15 cellular contexts compared by ENCODE assay signal in the genomic region with DNA sequence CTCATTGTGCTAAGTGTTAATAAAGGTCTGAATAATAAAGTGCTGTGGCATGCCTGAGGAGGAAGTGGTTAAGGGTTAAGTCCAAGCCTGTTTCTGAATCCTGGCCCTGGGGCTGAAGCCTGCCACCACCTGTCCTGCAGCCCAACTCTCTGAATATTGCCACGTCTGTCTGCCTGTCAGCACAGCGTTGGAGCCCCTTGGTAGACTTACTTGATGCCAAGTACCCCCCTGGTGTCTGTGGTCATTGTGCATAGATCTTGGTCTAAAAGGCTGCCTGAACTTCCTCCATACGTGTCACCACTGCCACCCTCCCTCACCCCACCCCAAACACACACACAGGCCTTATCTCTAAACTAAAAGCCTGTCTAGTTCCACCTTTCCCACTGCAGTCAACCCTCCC. TPM values are rescaled to one million over a fixed set of nuclear protein-coding genes. Genes with fewer than 3 reads are reported as not detected.
DNase-seq lines count a peak whose midpoint lies in the region; ATAC-seq and TF ChIP-seq lines count a peak whose summit lies in the region.
"Had no signal": no experiment of that assay in that cellular context is flagged by ENCODE, and none has a peak within 500 bp of the region (broad histone marks: within the 10 kb centered on the region; RNA-seq: fewer than 3 reads in every experiment).

No MANE protein-coding gene starts in this region.

- TF ChIP-seq CTCF in dorsolateral prefrontal cortex (IDR thresholded peaks at IDR 0.05 in 54 of 56, conservative IDR thresholded peaks at IDR 0.05 in 2 of 56; ENCODE audit: low read depth in 1 of 56, partially characterized antibody in 56 of 56) (no peak), glutamatergic neuron (IDR thresholded peaks at IDR 0.05; ENCODE audit: partially characterized antibody, unreplicated experiment) (no peak)

- H3K27ac ChIP-seq in dorsolateral prefrontal cortex, result peak overlapping the region in 39 of 59 donors; percentile 28 to 89 (median 74)
- H3K27ac ChIP-seq: left lung, neutrophil, SK-N-MC had no signal

- no peaks in the 10 kb centered on the region for H3K36me3 Mint-ChIP-seq in activated CD4-positive, alpha-beta T cell treated with anti-CD3 and anti-CD28 coated beads, Interleukin-2, amount 10 ng/mL, durations not matched to agents 7 days and 5 days (ENCODE audit: low read depth)
- no peaks in the 10 kb centered on the region for H3K36me3 Mint-ChIP-seq in stimulated activated effector memory CD8-positive, alpha-beta T cell treated with anti-CD3 and anti-CD28 coated beads, Interleukin-12 subunit alpha, Interleukin-12 subunit beta, amount 100 ng/mL, for 72 hours
- H3K36me3 Mint-ChIP-seq in glutamatergic neuron (ENCODE audit: unreplicated experiment), result no peaks in the 10 kb centered on the region

- H3K4me3 Mint-ChIP-seq in activated CD4-positive, alpha-beta T cell treated with anti-CD3 and anti-CD28 coated beads, Interleukin-2, amount 10 ng/mL, durations not matched to agents 7 days and 5 days, result no peak overlapping the region
- no peak overlapping the region for H3K4me3 Mint-ChIP-seq in stimulated activated effector memory CD8-positive, alpha-beta T cell treated with anti-CD3 and anti-CD28 coated beads, Interleukin-12 subunit alpha, Interleukin-12 subunit beta, amount 100 ng/mL, for 72 hours
- H3K4me3 Mint-ChIP-seq in glutamatergic neuron (ENCODE audit: unreplicated experiment), result no peak overlapping the region

- H3K4me3 ChIP-seq in dorsolateral prefrontal cortex, result no peak overlapping the region
- H3K4me3 ChIP-seq: left lung, SK-N-MC, tibial nerve had no signal

- no peaks in the 10 kb centered on the region for H3K9me3 Mint-ChIP-seq in activated CD4-positive, alpha-beta T cell treated with anti-CD3 and anti-CD28 coated beads, Interleukin-2, amount 10 ng/mL, durations not matched to agents 7 days and 5 days
- no peaks in the 10 kb centered on the region for H3K9me3 Mint-ChIP-seq in stimulated activated effector memory CD8-positive, alpha-beta T cell treated with anti-CD3 and anti-CD28 coated beads, Interleukin-12 subunit alpha, Interleukin-12 subunit beta, amount 100 ng/mL, for 72 hours
- no peaks in the 10 kb centered on the region for H3K9me3 Mint-ChIP-seq in glutamatergic neuron (ENCODE audit: unreplicated experiment)
- H3K9me3 Mint-ChIP-seq: activated T-helper 2 cell treated with anti-CD3 and anti-CD28 coated beads, Interferon-gamma antibody, Interleukin-2, Interleukin-4, amounts not matched to agents 10 μg/mL and 5 μg/mL and 100 μg/mL, durations not matched to agents 14 hours and 24 hours and 36 hours had no signal

- no peak for DNase-seq in activated CD4-positive, alpha-beta T cell treated with anti-CD3 and anti-CD28 coated beads, Interleukin-2, amount 10 ng/mL, durations not matched to agents 7 days and 5 days
- no peak for DNase-seq in activated CD4-positive, alpha-beta T cell treated with anti-CD3 and anti-CD28 coated beads for 1 hour
- DNase-seq in OCI-M1 (lab: John Stamatoyannopoulos, UW) (peak; percentile 28), dorsolateral prefrontal cortex (no peak), glutamatergic neuron (no peak), LoVo (ENCODE audit: low spot score) (no peak)
- DNase-seq in stimulated activated effector memory CD8-positive, alpha-beta T cell treated with anti-CD3 and anti-CD28 coated beads, Interleukin-12 subunit alpha, Interleukin-12 subunit beta, amount 100 ng/mL, for 72 hours (ENCODE audit: low spot score in 2 of 2), result no peak
- no peak for DNase-seq in stimulated activated naive CD4-positive, alpha-beta T cell (lab: John Stamatoyannopoulos, UW)
- DNase-seq: left lung, NCI-H2029 treated with DMSO at 0.1 percent for 48 hours, NCI-H774 had no signal

- ATAC-seq in stimulated activated effector memory CD8-positive, alpha-beta T cell treated with anti-CD3 and anti-CD28 coated beads, Interleukin-12 subunit alpha, Interleukin-12 subunit beta, amount 100 ng/mL, for 72 hours, result peak; percentile 42

- CTCF ChIA-PET in activated CD4-positive, alpha-beta T cell treated with anti-CD3 and anti-CD28 coated beads, Interleukin-2, amount 10 ng/mL, durations not matched to agents 7 days and 5 days (lab: Charles Lee), result no interaction called here

- H3K4me1 Mint-ChIP-seq in activated CD4-positive, alpha-beta T cell treated with anti-CD3 and anti-CD28 coated beads, Interleukin-2, amount 10 ng/mL, durations not matched to agents 7 days and 5 days, result peaks cover 7% of the 10 kb centered on the region
- H3K4me1 Mint-ChIP-seq in stimulated activated effector memory CD8-positive, alpha-beta T cell treated with anti-CD3 and anti-CD28 coated beads, Interleukin-12 subunit alpha, Interleukin-12 subunit beta, amount 100 ng/mL, for 72 hours, result peaks cover 6% of the 10 kb centered on the region
- H3K4me1 Mint-ChIP-seq in glutamatergic neuron (ENCODE audit: low read depth, unreplicated experiment), result peaks cover 9% of the 10 kb centered on the region

- intact Hi-C loops in dorsolateral prefrontal cortex (cut with DNase I), result no loop called here

- H3K27ac Mint-ChIP-seq in activated CD4-positive, alpha-beta T cell treated with anti-CD3 and anti-CD28 coated beads, Interleukin-2, amount 10 ng/mL, durations not matched to agents 7 days and 5 days, result peak overlapping the region; percentile 52
- peak overlapping the region; percentile 67 for H3K27ac Mint-ChIP-seq in stimulated activated effector memory CD8-positive, alpha-beta T cell treated with anti-CD3 and anti-CD28 coated beads, Interleukin-12 subunit alpha, Interleukin-12 subunit beta, amount 100 ng/mL, for 72 hours
- no peak overlapping the region for H3K27ac Mint-ChIP-seq in glutamatergic neuron (ENCODE audit: unreplicated experiment)
- H3K27ac Mint-ChIP-seq: activated T-helper 2 cell treated with anti-CD3 and anti-CD28 coated beads, Interferon-gamma antibody, Interleukin-2, Interleukin-4, amounts not matched to agents 10 μg/mL and 5 μg/mL and 100 μg/mL, durations not matched to agents 14 hours and 24 hours and 36 hours had no signal

- H3K27me3 ChIP-seq in dorsolateral prefrontal cortex, result no peaks in the 10 kb centered on the region
- H3K27me3 ChIP-seq: left lung, neutrophil, tibial nerve had no signal

- H3K27me3 Mint-ChIP-seq in activated CD4-positive, alpha-beta T cell treated with anti-CD3 and anti-CD28 coated beads, Interleukin-2, amount 10 ng/mL, durations not matched to agents 7 days and 5 days, result peaks cover 22% of the 10 kb centered on the region
- peaks cover 3% of the 10 kb centered on the region for H3K27me3 Mint-ChIP-seq in glutamatergic neuron (ENCODE audit: unreplicated experiment)

- POLR2A ChIA-PET in activated CD4-positive, alpha-beta T cell treated with anti-CD3 and anti-CD28 coated beads, Interleukin-2, amount 10 ng/mL, durations not matched to agents 7 days and 5 days (lab: Charles Lee), result no interaction called here

RNA-seq across cellular contexts. Expression of gene SLC2A8, which starts 35.4 kb away (rescaled TPM):
- total RNA-seq in activated CD4-positive, alpha-beta T cell treated with anti-CD3 and anti-CD28 coated beads, Interleukin-2, amount 10 ng/mL, durations not matched to agents 7 days and 5 days, result 1 to 10 TPM; 4.3 to 4.6 TPM
- total RNA-seq in dorsolateral prefrontal cortex (10 to 100 TPM; 20.2 to 51.7 (median 29.5) TPM), glutamatergic neuron (ENCODE audit: unreplicated experiment) (30.6 TPM)
